In genomic region chr9:131449276-131449675, GRCh38 we compare ENCODE assay signal across 1 cellular context.
TF ChIP-seq lines count a peak whose summit lies in the region.

No MANE protein-coding gene starts in this region.

TF ChIP-seq in endothelial cell of umbilical vein, 7 proteins besides CTCF, POLR2A, EP300 and RAD21:
- peak; percentile 44 for TF ChIP-seq JUN (IDR thresholded peaks at IDR 0.05; ENCODE audit: borderline replicate concordance, insufficient read depth, insufficient read length, low read depth)
- TF ChIP-seq, protein P1, sequence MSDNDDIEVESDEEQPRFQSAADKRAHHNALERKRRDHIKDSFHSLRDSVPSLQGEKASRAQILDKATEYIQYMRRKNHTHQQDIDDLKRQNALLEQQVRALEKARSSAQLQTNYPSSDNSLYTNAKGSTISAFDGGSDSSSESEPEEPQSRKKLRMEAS (IDR thresholded peaks at IDR 0.05; ENCODE audit: insufficient read depth, insufficient read length), result no peak
- TF ChIP-seq FOS (IDR thresholded peaks at IDR 0.05; ENCODE audit: borderline replicate concordance, insufficient read depth, low read length), result peak; percentile 16
